Comparison of ENCODE assay signal across 14 cellular contexts in the genomic region with DNA sequence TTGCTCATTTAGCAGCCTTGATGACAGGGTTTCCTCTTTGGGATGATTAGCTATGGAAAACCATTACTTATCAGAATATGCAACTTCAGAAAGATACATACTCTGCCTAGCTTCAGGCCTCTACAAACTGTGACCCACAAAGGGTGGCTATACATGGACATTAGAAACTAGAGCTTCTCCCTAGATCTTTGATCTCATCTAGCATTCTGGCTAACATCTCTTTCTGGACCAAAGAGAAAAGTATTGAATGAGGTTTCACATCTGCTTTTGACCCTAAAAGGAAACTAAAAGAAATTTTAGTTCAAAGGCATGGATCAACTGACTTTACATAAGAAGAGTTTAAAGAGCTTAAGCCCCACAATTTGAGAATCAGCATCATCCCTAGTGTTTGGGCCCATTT. TPM values are rescaled to one million over a fixed set of nuclear protein-coding genes. Genes with fewer than 3 reads are reported as not detected.
DNase-seq lines count a peak whose midpoint lies in the region; ATAC-seq, FAIRE-seq and TF ChIP-seq lines count a peak whose summit lies in the region.
"Had no signal": no experiment of that assay in that cellular context is flagged by ENCODE, and none has a peak within 500 bp of the region (broad histone marks: within the 10 kb centered on the region; RNA-seq: fewer than 3 reads in every experiment).

No MANE protein-coding gene starts in this region.

- TF ChIP-seq CTCF in prostate gland (IDR thresholded peaks at IDR 0.05), result no peak

- H3K36me3 ChIP-seq in prostate gland, result no peaks in the 10 kb centered on the region
- H3K36me3 ChIP-seq: BE2C, SJCRH30 had no signal

- H3K27me3 ChIP-seq in prostate gland (replicated peaks; ENCODE audit: insufficient read depth), result no peaks in the 10 kb centered on the region
- H3K27me3 ChIP-seq: BE2C, SJCRH30 had no signal

- no peak overlapping the region for H3K4me3 ChIP-seq in prostate gland
- H3K4me3 ChIP-seq: coronary artery, SJCRH30 had no signal

- H3K27ac ChIP-seq in prostate gland, result no peak overlapping the region
- H3K27ac ChIP-seq: coronary artery, SJCRH30 had no signal

- TF ChIP-seq POLR2A in prostate gland (IDR thresholded peaks at IDR 0.05) (no peak), GM12892 (IDR thresholded peaks at IDR 0.05; ENCODE audit: low read depth, low read length) (no peak)

- no peak for DNase-seq in mesenteric fat pad (ENCODE audit: low spot score)
- DNase-seq in prostate gland (ENCODE audit: low spot score), result no peak
- DNase-seq in pons (ENCODE audit: low spot score), result no peak
- DNase-seq in GM12892 (ENCODE audit: insufficient read length), result no peak
- DNase-seq: activated CD4-positive, alpha-beta T cell treated with anti-CD3 and anti-CD28 coated beads for 36 hours; BE2C; HCEC 1CT; NCI-H510A; SJCRH30 had no signal

- H3K9me3 ChIP-seq in prostate gland, result no peaks in the 10 kb centered on the region
- H3K9me3 ChIP-seq: BE2C, SJCRH30 had no signal

- no peak for FAIRE-seq in GM12892 (lab: Jason Lieb, UNC)

- intact Hi-C loops in prostate gland (cut with DNase I), result no loop called here

- no peaks in the 10 kb centered on the region for H3K4me1 ChIP-seq in prostate gland (replicated peaks)
- H3K4me1 ChIP-seq: BE2C, SJCRH30 had no signal

- ATAC-seq in GM18517 (IDR thresholded peaks at IDR 0.05; ENCODE audit: unreplicated experiment) (peak; percentile 88), GM21367 (IDR thresholded peaks at IDR 0.05; ENCODE audit: unreplicated experiment) (peak; percentile 72), HG02970 (IDR thresholded peaks at IDR 0.05; ENCODE audit: low FRiP score, unreplicated experiment) (peak; percentile 64), HG03575 (IDR thresholded peaks at IDR 0.05; ENCODE audit: extremely low read depth, insufficient number of reproducible peaks, low FRiP score, unreplicated experiment) (peak; percentile 62)
- ATAC-seq: activated CD4-positive, alpha-beta T cell treated with anti-CD3 and anti-CD28 coated beads for 36 hours had no signal

RNA-seq across cellular contexts. Expression of a gene that starts 12.4 kb away (rescaled TPM):
- total RNA-seq in mesenteric fat pad, result 37.0 TPM
- 100 to 1,000 TPM in 1 of 2 donors, 10 to 100 TPM in 1; 65.2 to 117 TPM for total RNA-seq in prostate gland
- 202 TPM for polyA plus RNA-seq in GM12892 (2012; ENCODE audit: missing spikeins)
